In the genomic region with DNA sequence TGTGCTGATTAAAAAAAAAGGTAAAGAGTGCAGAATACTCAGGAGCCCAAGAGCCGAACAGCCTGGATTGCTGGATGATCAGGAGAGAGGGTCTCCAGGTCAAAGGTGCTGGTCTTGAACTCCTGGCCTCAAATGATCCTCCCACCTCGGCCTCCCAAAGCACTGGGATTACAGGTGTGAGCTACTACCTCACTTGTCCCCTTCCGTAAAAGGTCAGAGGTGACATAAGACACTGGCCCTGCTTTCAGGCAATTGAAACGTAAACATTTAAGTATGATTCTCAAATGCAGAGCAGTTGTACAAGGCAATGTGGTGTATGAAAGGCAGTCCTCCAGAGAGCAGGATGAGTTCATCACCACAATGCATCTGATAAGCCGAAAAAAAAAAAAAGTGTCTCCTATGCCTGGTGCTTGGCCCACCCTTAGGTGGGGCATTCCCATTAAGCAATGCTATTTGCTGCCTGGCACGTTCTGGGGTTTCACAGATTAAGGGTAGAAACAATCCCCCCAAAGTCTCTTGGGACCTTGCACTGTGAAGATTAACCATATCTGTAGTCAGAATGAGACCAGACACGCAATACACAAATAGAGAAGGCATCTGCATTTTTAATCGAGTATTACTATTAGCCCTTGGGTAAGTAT, we compare ENCODE assay signal across 15 cellular contexts. TPM values are rescaled to one million over a fixed set of nuclear protein-coding genes. Genes with fewer than 3 reads are reported as not detected.
DNase-seq lines count a peak whose midpoint lies in the region; ATAC-seq and TF ChIP-seq lines count a peak whose summit lies in the region.
"Had no signal": no experiment of that assay in that cellular context is flagged by ENCODE, and none has a peak within 500 bp of the region (broad histone marks: within the 10 kb centered on the region; RNA-seq: fewer than 3 reads in every experiment).

No MANE protein-coding gene starts in this region.

- H3K4me1 ChIP-seq in OCI-LY1 (ENCODE audit: insufficient read depth, low read length, severe bottlenecking) = peaks cover 58% of the 10 kb centered on the region
- peaks cover 0 to 4% (median 0%) of the 10 kb centered on the region in 4 donors for H3K4me1 ChIP-seq in tibial artery
- H3K4me1 ChIP-seq in esophagus muscularis mucosa = peaks cover 0 to 25% (median 6%) of the 10 kb centered on the region in 4 donors

- H3K27ac ChIP-seq in OCI-LY1 (ENCODE audit: low read depth, low read length, poor library complexity, severe bottlenecking) (peak overlapping the region; percentile 11), tibial artery (no peak overlapping the region), esophagus muscularis mucosa (replicated peaks in 1 of 4) (no peak overlapping the region)
- H3K27ac ChIP-seq: dorsolateral prefrontal cortex, ovary had no signal

- no peaks in the 10 kb centered on the region for H3K9me3 Mint-ChIP-seq in activated naive CD4-positive, alpha-beta T cell treated with anti-CD3 and anti-CD28 coated beads, Interleukin-2, amount 50 U/mL, for 72 hours
- H3K9me3 Mint-ChIP-seq: CD4-positive, CD25-positive, alpha-beta regulatory T cell had no signal

- no peaks in the 10 kb centered on the region for H3K79me2 ChIP-seq in OCI-LY1 (ENCODE audit: insufficient read depth, low read length)

- intact Hi-C loops in tibial artery (cut with DNase I; ENCODE audit: low total_unique reads) = no loop called here
- intact Hi-C loops in esophagus muscularis mucosa (cut with DNase I) = no loop called here

- H3K4me2 ChIP-seq in OCI-LY1 (ENCODE audit: low read length) = no peak overlapping the region

- TF ChIP-seq CTCF in OCI-LY1 (IDR thresholded peaks at IDR 0.05; ENCODE audit: low read length) (no peak), tibial artery (IDR thresholded peaks at IDR 0.05) (no peak), esophagus muscularis mucosa (IDR thresholded peaks at IDR 0.05) (no peak)

- 92% methylated on average over 8 of the region's 8 CpGs for WGBS in esophagus muscularis mucosa

- no peaks in the 10 kb centered on the region for H3K9me2 ChIP-seq in OCI-LY1 (ENCODE audit: low read depth, low read length)

- no peaks in the 10 kb centered on the region for H4K20me1 ChIP-seq in OCI-LY1 (ENCODE audit: insufficient read depth, low read length)

- H3K36me3 ChIP-seq in OCI-LY1 (ENCODE audit: insufficient read depth, low read length) = peaks cover 78% of the 10 kb centered on the region
- H3K36me3 ChIP-seq in tibial artery = peaks cover 65 to 91% (median 70%) of the 10 kb centered on the region in 3 donors
- H3K36me3 ChIP-seq in esophagus muscularis mucosa = peaks cover 59 to 95% (median 66%) of the 10 kb centered on the region in 4 donors
- H3K36me3 ChIP-seq: ovary had no signal

- ATAC-seq in GM18511 (IDR thresholded peaks at IDR 0.05; ENCODE audit: unreplicated experiment) (peak; percentile 76), GM21367 (IDR thresholded peaks at IDR 0.05; ENCODE audit: unreplicated experiment) (peak; percentile 47), HG02981 (IDR thresholded peaks at IDR 0.05; ENCODE audit: unreplicated experiment) (peak; percentile 72)
- ATAC-seq in activated naive CD4-positive, alpha-beta T cell treated with anti-CD3 and anti-CD28 coated beads, Interleukin-2, amount 50 U/mL, for 72 hours = no peak
- ATAC-seq: left lobe of liver had no signal

- H3K9ac ChIP-seq in OCI-LY1 (ENCODE audit: low read length) = no peak overlapping the region

- TF ChIP-seq EP300 in esophagus muscularis mucosa (IDR thresholded peaks at IDR 0.05) = no peak

- H3K27ac Mint-ChIP-seq in activated naive CD4-positive, alpha-beta T cell treated with anti-CD3 and anti-CD28 coated beads, Interleukin-2, amount 50 U/mL, for 72 hours = no peak overlapping the region

- H3K27me3 ChIP-seq in OCI-LY1 (ENCODE audit: insufficient read depth, low read length) (no peaks in the 10 kb centered on the region), tibial artery (no peaks in the 10 kb centered on the region), esophagus muscularis mucosa (no peaks in the 10 kb centered on the region)
- H3K27me3 ChIP-seq: dorsolateral prefrontal cortex, ovary had no signal

- no peak overlapping the region for H2AFZ ChIP-seq in OCI-LY1 (ENCODE audit: low read length)

- H3K4me3 ChIP-seq in OCI-LY1 (ENCODE audit: low read depth, low read length, poor library complexity, severe bottlenecking) = no peak overlapping the region
- H3K4me3 ChIP-seq in tibial artery = no peak overlapping the region
- H3K4me3 ChIP-seq in esophagus muscularis mucosa = no peak overlapping the region
- H3K4me3 ChIP-seq: dorsolateral prefrontal cortex, ovary had no signal

- peaks cover 11 to 27% of the 10 kb centered on the region in 2 donors for H3K36me3 Mint-ChIP-seq in activated naive CD4-positive, alpha-beta T cell treated with anti-CD3 and anti-CD28 coated beads, Interleukin-2, amount 50 U/mL, for 72 hours

- H3F3A ChIP-seq in OCI-LY1 (ENCODE audit: insufficient read depth, low read length) = peaks cover 2% of the 10 kb centered on the region; the same call in 1 of the 2 replicates

- TF ChIP-seq POLR2A in esophagus muscularis mucosa (IDR thresholded peaks at IDR 0.05; ENCODE audit: low read depth) = no peak

- DNase-seq in tibial artery = no peak
- DNase-seq in activated naive CD4-positive, alpha-beta T cell treated with anti-CD3 and anti-CD28 coated beads, Interleukin-2, amount 50 U/mL, for 72 hours (ENCODE audit: low spot score in 2 of 2) = no peak
- no peak for DNase-seq in effector CD4-positive, alpha-beta T cell
- DNase-seq in esophagus muscularis mucosa (ENCODE audit: extremely low spot score) = no peak
- DNase-seq: CD4-positive, CD25-positive, alpha-beta regulatory T cell; dorsolateral prefrontal cortex; NCI-H1092 treated with DMSO at 0.1 percent for 48 hours; NCI-H69; ovary; stimulated activated CD4-positive, alpha-beta T cell treated with anti-CD3 and anti-CD28 coated beads, Interleukin-1b, Interleukin-23, amount 100 ng/mL, for 48 hours had no signal

- H3K9me3 ChIP-seq in OCI-LY1 (ENCODE audit: low read length) (no peaks in the 10 kb centered on the region), tibial artery (no peaks in the 10 kb centered on the region), esophagus muscularis mucosa (no peaks in the 10 kb centered on the region)
- H3K9me3 ChIP-seq: ovary had no signal

RNA-seq across cellular contexts. Expression of a gene that starts 47.7 kb away (rescaled TPM):
- total RNA-seq in activated naive CD4-positive, alpha-beta T cell treated with anti-CD3 and anti-CD28 coated beads, Interleukin-2, amount 50 U/mL, for 72 hours = 100 to 1,000 TPM; 176 to 234 TPM
- 100 to 1,000 TPM; 103 to 136 (median 108) TPM for total RNA-seq in esophagus muscularis mucosa

RNA-seq across cellular contexts. Expression of a gene that starts 51.3 kb away (rescaled TPM):
- total RNA-seq in activated naive CD4-positive, alpha-beta T cell treated with anti-CD3 and anti-CD28 coated beads, Interleukin-2, amount 50 U/mL, for 72 hours = 1 to 10 TPM; 6.4 to 10.0 TPM
- 1 to 10 TPM; 2.1 to 4.6 (median 2.8) TPM for total RNA-seq in esophagus muscularis mucosa

Comparison
In these comparisons a context has a peak if more than half of its experiments do, and no peak if none do; other contexts are left out.
1. ATAC-seq: peak in GM18511 (single experiment), GM21367 (single experiment) and HG02981 (single experiment); none in activated naive CD4-positive, alpha-beta T cell treated with anti-CD3 and anti-CD28 coated beads, Interleukin-2, amount 50 U/mL, for 72 hours (0 of 2).